In the genomic region with DNA sequence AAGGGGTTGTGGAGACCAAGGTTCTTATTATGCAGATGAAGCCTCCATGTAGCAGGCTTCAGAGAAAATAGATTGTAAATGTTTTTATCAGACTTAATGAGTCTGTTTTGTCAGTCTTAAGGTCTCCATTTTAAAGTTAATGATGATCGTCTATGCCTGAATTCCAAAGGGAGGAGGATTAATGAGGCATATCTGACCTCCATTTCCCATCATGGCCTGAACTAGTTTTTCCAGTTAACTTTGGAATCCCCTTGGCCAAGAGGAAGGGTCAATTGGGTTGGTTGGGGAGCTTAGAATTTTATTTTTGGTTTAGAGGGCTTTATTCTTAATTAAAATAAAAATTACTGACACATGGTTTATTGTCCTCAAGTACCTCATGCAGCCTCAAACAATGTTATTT, we compare ENCODE assay signal across 38 cellular contexts. TPM values are rescaled to one million over a fixed set of nuclear protein-coding genes. Genes with fewer than 3 reads are reported as not detected.
"Had no signal": no experiment of that assay in that cellular context is flagged by ENCODE, and none has a peak within 500 bp of the region (broad histone marks: within the 10 kb centered on the region; RNA-seq: fewer than 3 reads in every experiment).

No MANE protein-coding gene starts in this region.

- H3K4me1 Mint-ChIP-seq: activated CD4-positive, alpha-beta memory T cell treated with anti-CD3 and anti-CD28 coated beads, Interleukin-2, amount 10 ng/mL, durations not matched to agents 7 days and 5 days; activated CD4-positive, alpha-beta T cell treated with anti-CD3 and anti-CD28 coated beads for 36 hours; activated CD4-positive, alpha-beta T cell treated with anti-CD3 and anti-CD28 coated beads, Interleukin-2, amount 10 ng/mL, durations not matched to agents 7 days and 5 days; activated CD8-positive, alpha-beta memory T cell treated with anti-CD3 and anti-CD28 coated beads, Interleukin-2, amount 10 ng/mL, durations not matched to agents 7 days and 5 days; activated naive CD4-positive, alpha-beta T cell treated with anti-CD3 and anti-CD28 coated beads, Interleukin-2, amount 10 ng/mL, durations not matched to agents 7 days and 5 days; activated naive CD4-positive, alpha-beta T cell treated with anti-CD3 and anti-CD28 coated beads, Interleukin-2, amount 50 U/mL, for 24 hours; activated naive CD8-positive, alpha-beta T cell treated with anti-CD3 and anti-CD28 coated beads, Interleukin-2, amount 10 ng/mL, durations not matched to agents 7 days and 5 days; brain; central memory CD8-positive, alpha-beta T cell had no signal

- H3K4me1 ChIP-seq: ascending aorta had no signal

- H3K27me3 Mint-ChIP-seq: activated naive CD4-positive, alpha-beta T cell treated with anti-CD3 and anti-CD28 coated beads, Interleukin-2, amount 10 ng/mL, durations not matched to agents 7 days and 5 days had no signal

- H3K4me3 ChIP-seq: ascending aorta, cardiac muscle cell had no signal

- H3K27ac Mint-ChIP-seq: activated CD4-positive, alpha-beta memory T cell treated with anti-CD3 and anti-CD28 coated beads, Interleukin-2, amount 10 ng/mL, durations not matched to agents 7 days and 5 days; activated CD4-positive, alpha-beta T cell treated with anti-CD3 and anti-CD28 coated beads for 36 hours; activated CD4-positive, alpha-beta T cell treated with anti-CD3 and anti-CD28 coated beads, Interleukin-2, amount 10 ng/mL, durations not matched to agents 7 days and 5 days; activated CD8-positive, alpha-beta memory T cell treated with anti-CD3 and anti-CD28 coated beads, Interleukin-2, amount 10 ng/mL, durations not matched to agents 7 days and 5 days; activated CD8-positive, alpha-beta T cell treated with anti-CD3 and anti-CD28 coated beads, Interleukin-2, amount 10 ng/mL, durations not matched to agents 7 days and 5 days; activated naive CD4-positive, alpha-beta T cell treated with anti-CD3 and anti-CD28 coated beads, Interleukin-2, amount 10 ng/mL, durations not matched to agents 7 days and 5 days; activated naive CD4-positive, alpha-beta T cell treated with anti-CD3 and anti-CD28 coated beads, Interleukin-2, amount 50 U/mL, for 24 hours; activated naive CD8-positive, alpha-beta T cell; activated naive CD8-positive, alpha-beta T cell treated with anti-CD3 and anti-CD28 coated beads, Interleukin-2, amount 10 ng/mL, durations not matched to agents 7 days and 5 days; activated naive CD8-positive, alpha-beta T cell treated with anti-CD3 and anti-CD28 coated beads, Interleukin-2, amount 50 U/mL, for 24 hours; activated T-cell treated with anti-CD3 and anti-CD28 coated beads, Interleukin-2, amount 50 U/mL, for 24 hours; activated T-helper 2 cell treated with anti-CD3 and anti-CD28 coated beads, Interferon-gamma antibody, Interleukin-2, Interleukin-4, amounts not matched to agents 10 μg/mL and 5 μg/mL and 100 μg/mL, durations not matched to agents 14 hours and 24 hours and 36 hours; brain; T-helper 1 cell treated with Interleukin-12 subunit alpha and Interleukin-12 subunit beta and Interleukin-4 antibody, amounts not matched to agents 30 μg/mL and 1 μg/mL, for 36 hours; T-helper 2 cell treated with Interferon-gamma antibody and Interleukin-4, amounts not matched to agents 5 μg/mL and 100 μg/mL, for 36 hours had no signal

- H3K9me3 Mint-ChIP-seq: activated CD4-positive, alpha-beta memory T cell treated with anti-CD3 and anti-CD28 coated beads, Interleukin-2, amount 10 ng/mL, durations not matched to agents 7 days and 5 days; activated CD4-positive, alpha-beta T cell treated with anti-CD3 and anti-CD28 coated beads, Interleukin-2, amount 10 ng/mL, durations not matched to agents 7 days and 5 days; activated naive CD4-positive, alpha-beta T cell treated with anti-CD3 and anti-CD28 coated beads, Interleukin-2, amount 10 ng/mL, durations not matched to agents 7 days and 5 days; activated naive CD4-positive, alpha-beta T cell treated with anti-CD3 and anti-CD28 coated beads, Interleukin-2, amount 50 U/mL, for 24 hours; activated naive CD8-positive, alpha-beta T cell treated with anti-CD3 and anti-CD28 coated beads, Interleukin-2, amount 10 ng/mL, durations not matched to agents 7 days and 5 days; activated naive CD8-positive, alpha-beta T cell treated with anti-CD3 and anti-CD28 coated beads, Interleukin-2, amount 50 U/mL, for 24 hours; activated T-cell treated with anti-CD3 and anti-CD28 coated beads, Interleukin-2, amount 50 U/mL, for 24 hours; activated T-helper 2 cell treated with anti-CD3 and anti-CD28 coated beads, Interferon-gamma antibody, Interleukin-2, Interleukin-4, amounts not matched to agents 10 μg/mL and 5 μg/mL and 100 μg/mL, durations not matched to agents 14 hours and 24 hours and 36 hours; central memory CD8-positive, alpha-beta T cell; T-helper 1 cell treated with Interleukin-12 subunit alpha and Interleukin-12 subunit beta and Interleukin-4 antibody, amounts not matched to agents 30 μg/mL and 1 μg/mL, for 36 hours; T-helper 2 cell treated with Interferon-gamma antibody and Interleukin-4, amounts not matched to agents 5 μg/mL and 100 μg/mL, for 36 hours had no signal

- H3K9me3 ChIP-seq: ascending aorta had no signal

- DNase-seq: activated CD4-positive, alpha-beta memory T cell treated with anti-CD3 and anti-CD28 coated beads, Interleukin-2, amount 10 ng/mL, durations not matched to agents 7 days and 5 days; activated CD4-positive, alpha-beta T cell treated with anti-CD3 and anti-CD28 coated beads for 1 hour; activated CD4-positive, alpha-beta T cell treated with anti-CD3 and anti-CD28 coated beads for 36 hours; activated CD4-positive, alpha-beta T cell treated with anti-CD3 and anti-CD28 coated beads for 48 hours; activated CD4-positive, alpha-beta T cell treated with anti-CD3 and anti-CD28 coated beads, Interleukin-2, amount 10 ng/mL, durations not matched to agents 7 days and 5 days; activated CD4-positive, alpha-beta T cell treated with anti-CD3 and anti-CD28 coated beads, Interleukin-2, amount 50 U/mL, for 48 hours; activated CD4-positive, CD25-positive, alpha-beta regulatory T cell; activated CD8-positive, alpha-beta memory T cell treated with anti-CD3 and anti-CD28 coated beads for 24 hours; activated CD8-positive, alpha-beta memory T cell treated with anti-CD3 and anti-CD28 coated beads, Interleukin-2, amount 10 ng/mL, durations not matched to agents 7 days and 5 days; activated CD8-positive, alpha-beta memory T cell treated with anti-CD3 and anti-CD28 coated beads, Interleukin-2, amount 50 U/mL, for 48 hours; activated CD8-positive, alpha-beta T cell treated with anti-CD3 and anti-CD28 coated beads, Interleukin-2, amount 10 ng/mL, durations not matched to agents 7 days and 5 days; activated effector memory CD4-positive, alpha-beta T cell treated with Interleukin-2 at 50 U/mL for 16 hours; activated gamma-delta T cell; activated naive CD4-positive, alpha-beta T cell treated with anti-CD3 and anti-CD28 coated beads, Interleukin-2, amount 10 ng/mL, durations not matched to agents 7 days and 5 days; activated naive CD4-positive, alpha-beta T cell treated with Interleukin-2 at 50 U/mL for 16 hours; activated naive CD8-positive, alpha-beta T cell treated with anti-CD3 and anti-CD28 coated beads, Interleukin-2, amount 10 ng/mL, durations not matched to agents 7 days and 5 days; activated naive CD8-positive, alpha-beta T cell treated with anti-CD3 and anti-CD28 coated beads, Interleukin-2, amount 50 U/mL, for 24 hours; activated T-cell treated with anti-CD3 and anti-CD28 coated beads, Interleukin-2, amount 50 U/mL, for 24 hours; activated T-cell treated with anti-CD3 and anti-CD28 coated beads, Interleukin-2, amount 50 U/mL, for 48 hours; amygdala; anterior cingulate cortex; caudate nucleus; cerebellar nuclear complex; T-helper 1 cell; T-helper 2 cell; T-helper 9 cell had no signal

- H3K36me3 Mint-ChIP-seq: activated CD8-positive, alpha-beta memory T cell treated with anti-CD3 and anti-CD28 coated beads, Interleukin-2, amount 10 ng/mL, durations not matched to agents 7 days and 5 days; activated naive CD4-positive, alpha-beta T cell treated with anti-CD3 and anti-CD28 coated beads, Interleukin-2, amount 10 ng/mL, durations not matched to agents 7 days and 5 days; activated naive CD4-positive, alpha-beta T cell treated with anti-CD3 and anti-CD28 coated beads, Interleukin-2, amount 50 U/mL, for 24 hours; activated naive CD8-positive, alpha-beta T cell; activated naive CD8-positive, alpha-beta T cell treated with anti-CD3 and anti-CD28 coated beads, Interleukin-2, amount 10 ng/mL, durations not matched to agents 7 days and 5 days; brain had no signal

- ATAC-seq: activated CD4-positive, alpha-beta T cell treated with anti-CD3 and anti-CD28 coated beads for 36 hours; activated CD4-positive, CD25-positive, alpha-beta regulatory T cell treated with anti-CD3 and anti-CD28 coated beads, Interleukin-2, amount 50 U/mL, for 24 hours; activated CD8-positive, alpha-beta memory T cell treated with anti-CD3 and anti-CD28 coated beads, Interleukin-2, amount 10 ng/mL, durations not matched to agents 7 days and 5 days; activated CD8-positive, alpha-beta T cell treated with anti-CD3 and anti-CD28 coated beads, Interleukin-2, amount 10 ng/mL, durations not matched to agents 7 days and 5 days; activated naive CD8-positive, alpha-beta T cell treated with anti-CD3 and anti-CD28 coated beads, Interleukin-2, amount 50 U/mL, for 24 hours had no signal

- H3K27me3 ChIP-seq: ascending aorta, cardiac muscle cell had no signal

- H3K4me3 Mint-ChIP-seq: activated CD4-positive, alpha-beta memory T cell treated with anti-CD3 and anti-CD28 coated beads, Interleukin-2, amount 10 ng/mL, durations not matched to agents 7 days and 5 days; activated CD4-positive, alpha-beta T cell treated with anti-CD3 and anti-CD28 coated beads for 36 hours; activated CD4-positive, alpha-beta T cell treated with anti-CD3 and anti-CD28 coated beads, Interleukin-2, amount 10 ng/mL, durations not matched to agents 7 days and 5 days; activated CD8-positive, alpha-beta memory T cell treated with anti-CD3 and anti-CD28 coated beads, Interleukin-2, amount 10 ng/mL, durations not matched to agents 7 days and 5 days; activated CD8-positive, alpha-beta T cell treated with anti-CD3 and anti-CD28 coated beads, Interleukin-2, amount 10 ng/mL, durations not matched to agents 7 days and 5 days; activated naive CD4-positive, alpha-beta T cell treated with anti-CD3 and anti-CD28 coated beads, Interleukin-2, amount 10 ng/mL, durations not matched to agents 7 days and 5 days; activated naive CD4-positive, alpha-beta T cell treated with anti-CD3 and anti-CD28 coated beads, Interleukin-2, amount 50 U/mL, for 24 hours; activated naive CD8-positive, alpha-beta T cell; activated naive CD8-positive, alpha-beta T cell treated with anti-CD3 and anti-CD28 coated beads, Interleukin-2, amount 10 ng/mL, durations not matched to agents 7 days and 5 days; activated naive CD8-positive, alpha-beta T cell treated with anti-CD3 and anti-CD28 coated beads, Interleukin-2, amount 50 U/mL, for 24 hours; activated T-cell treated with anti-CD3 and anti-CD28 coated beads, Interleukin-2, amount 50 U/mL, for 24 hours; brain; central memory CD8-positive, alpha-beta T cell; T-helper 1 cell treated with Interleukin-12 subunit alpha and Interleukin-12 subunit beta and Interleukin-4 antibody, amounts not matched to agents 30 μg/mL and 1 μg/mL, for 36 hours; T-helper 2 cell treated with Interferon-gamma antibody and Interleukin-4, amounts not matched to agents 5 μg/mL and 100 μg/mL, for 36 hours had no signal

- H3K27ac ChIP-seq: ascending aorta, cardiac muscle cell, VCaP had no signal

- H3K36me3 ChIP-seq: ascending aorta, cardiac muscle cell had no signal

RNA-seq across cellular contexts. Expression of gene PARM1, which starts 6.9 kb away (rescaled TPM):
- total RNA-seq: activated CD4-positive, alpha-beta memory T cell treated with anti-CD3 and anti-CD28 coated beads, Interleukin-2, amount 10 ng/mL, durations not matched to agents 7 days and 5 days; activated CD4-positive, alpha-beta T cell treated with anti-CD3 and anti-CD28 coated beads, Interleukin-2, amount 10 ng/mL, durations not matched to agents 7 days and 5 days; activated CD8-positive, alpha-beta T cell treated with anti-CD3 and anti-CD28 coated beads, Interleukin-2, amount 10 ng/mL, durations not matched to agents 7 days and 5 days; activated naive CD8-positive, alpha-beta T cell treated with anti-CD3 and anti-CD28 coated beads, Interleukin-2, amount 10 ng/mL, durations not matched to agents 7 days and 5 days; activated T-helper 2 cell treated with anti-CD3 and anti-CD28 coated beads, Interferon-gamma antibody, Interleukin-2, Interleukin-4, amounts not matched to agents 10 μg/mL and 5 μg/mL and 100 μg/mL, durations not matched to agents 14 hours and 24 hours and 36 hours; bronchial epithelial cell had no signal
